In genomic region chr1:59364012-59364411, GRCh38 we compare ENCODE assay signal across 7 cellular contexts.
"Had no signal": no experiment of that assay in that cellular context is flagged by ENCODE, and none has a peak within 500 bp of the region (broad histone marks: within the 10 kb centered on the region; RNA-seq: fewer than 3 reads in every experiment).

No MANE protein-coding gene starts in this region.

- H3K27ac Mint-ChIP-seq: HFFc6, IgD-negative memory B cell had no signal

- H3K9me3 Mint-ChIP-seq: HFFc6, IgD-negative memory B cell had no signal

- ATAC-seq: HCT116, HepG2 had no signal

- H3K27me3 Mint-ChIP-seq: IgD-negative memory B cell had no signal

- DNase-seq: GM23248, GOT3, H7, HFFc6 had no signal

- H3K4me3 Mint-ChIP-seq: HFFc6, IgD-negative memory B cell had no signal
